In the genomic region with DNA sequence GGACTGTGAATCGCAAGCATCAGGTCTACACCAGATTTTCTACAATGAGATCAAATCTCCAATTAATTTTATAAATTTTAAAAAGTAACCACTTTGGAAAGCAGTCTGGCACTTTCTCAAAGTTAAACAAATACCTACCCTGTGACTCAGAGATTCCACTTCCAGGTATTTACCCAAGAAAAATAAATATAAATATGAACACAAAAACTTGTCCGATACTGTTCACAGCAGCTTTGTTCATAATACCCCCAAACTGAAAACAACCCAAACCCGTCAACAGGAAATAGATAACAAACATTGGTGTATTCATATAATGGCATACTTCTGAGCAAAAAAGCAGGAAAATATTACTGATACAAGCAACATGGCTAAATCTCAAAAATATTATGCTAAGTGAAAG, we compare ENCODE assay signal across 1 cellular context.
TF ChIP-seq lines count a peak whose summit lies in the region.

No MANE protein-coding gene starts in this region.

TF ChIP-seq in K562, 482 proteins besides CTCF, POLR2A, EP300 and RAD21:
- TF ChIP-seq CHD2 (IDR thresholded peaks at IDR 0.05; ENCODE audit: low read depth, low read length) (no peak), DPF2 (IDR thresholded peaks at IDR 0.05) (no peak), RCOR1 (IDR thresholded peaks at IDR 0.05; ENCODE audit: borderline replicate concordance in 1 of 2, low read depth in 2 of 2, low read length in 2 of 2) (no peak), NUFIP1 (IDR thresholded peaks at IDR 0.05; ENCODE audit: partially characterized antibody) (no peak), RAD51 (IDR thresholded peaks at IDR 0.05; ENCODE audit: borderline replicate concordance, low read depth) (no peak), SPI1 (IDR thresholded peaks at IDR 0.05; ENCODE audit: borderline replicate concordance, low read depth, low read length) (no peak), POLR3A (IDR thresholded peaks at IDR 0.05; ENCODE audit: borderline replicate concordance, extremely low read depth, insufficient read depth, insufficient read length) (no peak), MAZ (CRISPR knock-in tag; conservative IDR thresholded peaks at IDR 0.05 in 1 of 2, IDR thresholded peaks at IDR 0.05 in 1 of 2) (no peak), KLF1 (tag; IDR thresholded peaks at IDR 0.05) (no peak), BRF1 (IDR thresholded peaks at IDR 0.05; ENCODE audit: borderline replicate concordance, extremely low read depth, insufficient read length) (no peak)
